ENCODE assay signal across 1 cellular context in the genomic region with DNA sequence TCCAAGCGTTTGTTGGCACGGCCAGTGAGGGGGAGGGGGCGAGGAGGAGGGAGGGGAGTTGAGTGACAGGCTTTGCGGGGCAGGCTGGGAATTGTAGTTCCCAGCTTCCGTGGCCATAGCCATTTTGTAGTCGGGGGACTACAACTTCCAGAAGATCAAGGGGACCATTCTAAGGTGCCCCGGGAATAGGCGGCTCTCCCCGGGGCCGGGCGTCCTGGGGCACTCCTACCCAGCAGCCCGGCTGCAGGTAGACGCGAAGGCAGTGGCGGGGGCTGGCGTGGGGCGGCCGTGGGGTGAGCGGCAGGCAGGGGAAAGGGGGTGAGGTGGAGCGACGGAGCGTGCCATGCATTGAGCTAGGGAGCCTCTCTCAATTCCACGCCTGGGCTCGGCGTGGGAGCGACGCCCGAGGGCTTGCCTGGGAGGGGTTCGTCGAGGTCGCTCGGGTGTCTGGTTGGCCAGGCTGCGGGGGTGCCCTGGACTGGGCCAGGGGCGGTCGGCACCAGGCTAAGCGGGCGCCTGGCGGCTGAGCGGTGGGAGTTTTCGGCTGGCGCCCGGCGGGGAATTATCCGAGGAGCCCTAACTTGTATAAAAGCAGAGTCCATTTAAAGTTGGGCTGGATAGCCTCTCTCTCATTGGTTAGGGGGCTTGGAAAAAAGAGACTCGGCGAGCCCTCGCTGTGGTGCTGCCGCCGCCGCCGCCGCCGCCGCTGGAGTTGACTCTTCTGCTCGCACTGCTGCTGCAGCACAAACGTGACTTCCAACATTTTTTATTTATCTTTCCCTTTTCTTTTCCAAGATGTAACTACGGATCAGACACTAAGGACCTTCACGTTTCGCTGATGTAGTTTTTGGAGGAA.
A peak's percentile ranks its signal among the peaks of the same experiment; 100 is the strongest.
TF ChIP-seq lines count a peak whose summit lies in the region.

A gene (plus strand): TSS at position 709 of the 856 bp plus-strand sequence. CDS start 471 bp downstream, outside the sequence.

TF ChIP-seq in K562, 482 proteins besides CTCF, POLR2A, EP300 and RAD21 (continued from another document and continues in another):
- TF ChIP-seq KLF10 (CRISPR knock-in tag; IDR thresholded peaks at IDR 0.05) (no peak), MYNN (IDR thresholded peaks at IDR 0.05) (0 out of 2 replicates have a peak, but pooled peaks have one; percentile 59), MYNN (CRISPR knock-in tag; IDR thresholded peaks at IDR 0.05) (no peak), NCOA2 (IDR thresholded peaks at IDR 0.05; ENCODE audit: partially characterized antibody in 2 of 2) (peak in 1 of 2 experiments; percentile 100), CXXC5 (CRISPR knock-in tag; IDR thresholded peaks at IDR 0.05) (peak; percentile 89), HDAC1 (IDR thresholded peaks at IDR 0.05) (peak in 1 of 2 experiments; percentile 75; a peak in 2 of 4 replicates), HEY1 (CRISPR knock-in tag; IDR thresholded peaks at IDR 0.05; ENCODE audit: borderline replicate concordance) (no peak), SMARCE1 (IDR thresholded peaks at IDR 0.05) (no peak), CREM (IDR thresholded peaks at IDR 0.05; ENCODE audit: low read depth) (peak; percentile 96), MEF2A (IDR thresholded peaks at IDR 0.05; ENCODE audit: control insufficient read depth, low read depth, low read length) (no peak), MAFK (IDR thresholded peaks at IDR 0.05; ENCODE audit: low read length) (no peak), RBFOX2 (IDR thresholded peaks at IDR 0.05; ENCODE audit: low read depth, low read length) (peak; percentile 84), ZNF197 (CRISPR knock-in tag; IDR thresholded peaks at IDR 0.05; ENCODE audit: low read depth) (peak; percentile 63; the same call in 1 of the 2 replicates), ZBTB17 (CRISPR knock-in tag; IDR thresholded peaks at IDR 0.05) (peak; percentile 79; the same call in 1 of the 2 replicates), WHSC1 (IDR thresholded peaks at IDR 0.05; ENCODE audit: low read length) (no peak), HNRNPK (IDR thresholded peaks at IDR 0.05; ENCODE audit: low read depth, low read length, poor library complexity, severe bottlenecking) (no peak), PRMT5 (CRISPR knock-in tag; IDR thresholded peaks at IDR 0.05) (no peak), NFRKB (IDR thresholded peaks at IDR 0.05; ENCODE audit: low read depth) (0 out of 2 replicates have a peak, but pooled peaks have one; percentile 12), ZBTB7A (IDR thresholded peaks at IDR 0.05; ENCODE audit: borderline replicate concordance, control insufficient read depth, low read depth, low read length) (peak; percentile 70), HIVEP1 (CRISPR knock-in tag; IDR thresholded peaks at IDR 0.05) (no peak), ZNF76 (CRISPR knock-in tag; IDR thresholded peaks at IDR 0.05; ENCODE audit: borderline replicate concordance) (no peak), ETV1 (tag; conservative IDR thresholded peaks at IDR 0.05; ENCODE audit: low read depth) (no peak; the same call in 1 of the 2 replicates), SAFB2 (IDR thresholded peaks at IDR 0.05; ENCODE audit: borderline replicate concordance, low read depth, low read length, severe bottlenecking) (no peak), TRIM28 (IDR thresholded peaks at IDR 0.05) (peak; percentile 22; the same call in 1 of the 2 replicates), HDAC8 (tag; IDR thresholded peaks at IDR 0.05) (no peak), U2AF2 (optimal IDR thresholded peaks at IDR 0.05; ENCODE audit: low read depth, low read length) (no peak), EHMT2 (IDR thresholded peaks at IDR 0.05) (peak; percentile 84), FOXK2 (conservative IDR thresholded peaks at IDR 0.05 in 1 of 2, IDR thresholded peaks at IDR 0.05 in 1 of 2; ENCODE audit: low read depth in 2 of 2) (peak; percentile 26 to 73; a peak in 2 of 4 replicates), NUFIP1 (IDR thresholded peaks at IDR 0.05; ENCODE audit: partially characterized antibody) (no peak), SMAD4 (CRISPR knock-in tag; conservative IDR thresholded peaks at IDR 0.05) (peak; percentile 88), NRF1 (conservative IDR thresholded peaks at IDR 0.05 in 1 of 2, IDR thresholded peaks at IDR 0.05 in 1 of 2) (peak; percentile 51 to 53; a peak in 2 of 4 replicates)
- TF ChIP-seq, protein P1, sequence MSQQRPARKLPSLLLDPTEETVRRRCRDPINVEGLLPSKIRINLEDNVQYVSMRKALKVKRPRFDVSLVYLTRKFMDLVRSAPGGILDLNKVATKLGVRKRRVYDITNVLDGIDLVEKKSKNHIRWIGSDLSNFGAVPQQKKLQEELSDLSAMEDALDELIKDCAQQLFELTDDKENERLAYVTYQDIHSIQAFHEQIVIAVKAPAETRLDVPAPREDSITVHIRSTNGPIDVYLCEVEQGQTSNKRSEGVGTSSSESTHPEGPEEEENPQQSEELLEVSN (IDR thresholded peaks at IDR 0.05; ENCODE audit: borderline replicate concordance in 1 of 2, extremely low read depth in 1 of 2, insufficient read depth in 1 of 2, insufficient read length in 1 of 2, low read depth in 1 of 2, low read length in 1 of 2, poor library complexity in 1 of 2, severe bottlenecking in 1 of 2), result peak in 1 of 2 experiments; percentile 66
- TF ChIP-seq, protein P2, sequence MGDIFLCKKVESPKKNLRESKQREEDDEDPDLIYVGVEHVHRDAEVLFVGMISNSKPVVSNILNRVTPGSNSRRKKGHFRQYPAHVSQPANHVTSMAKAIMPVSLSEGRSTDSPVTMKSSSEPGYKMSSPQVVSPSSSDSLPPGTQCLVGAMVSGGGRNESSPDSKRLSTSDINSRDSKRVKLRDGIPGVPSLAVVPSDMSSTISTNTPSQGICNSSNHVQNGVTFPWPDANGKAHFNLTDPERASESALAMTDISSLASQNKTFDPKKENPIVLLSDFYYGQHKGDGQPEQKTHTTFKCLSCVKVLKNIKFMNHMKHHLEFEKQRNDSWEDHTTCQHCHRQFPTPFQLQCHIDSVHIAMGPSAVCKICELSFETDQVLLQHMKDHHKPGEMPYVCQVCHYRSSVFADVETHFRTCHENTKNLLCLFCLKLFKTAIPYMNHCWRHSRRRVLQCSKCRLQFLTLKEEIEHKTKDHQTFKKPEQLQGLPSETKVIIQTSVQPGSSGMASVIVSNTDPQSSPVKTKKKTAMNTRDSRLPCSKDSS (IDR thresholded peaks at IDR 0.05; ENCODE audit: low read depth, partially characterized antibody), result no peak
- TF ChIP-seq, protein P3, sequence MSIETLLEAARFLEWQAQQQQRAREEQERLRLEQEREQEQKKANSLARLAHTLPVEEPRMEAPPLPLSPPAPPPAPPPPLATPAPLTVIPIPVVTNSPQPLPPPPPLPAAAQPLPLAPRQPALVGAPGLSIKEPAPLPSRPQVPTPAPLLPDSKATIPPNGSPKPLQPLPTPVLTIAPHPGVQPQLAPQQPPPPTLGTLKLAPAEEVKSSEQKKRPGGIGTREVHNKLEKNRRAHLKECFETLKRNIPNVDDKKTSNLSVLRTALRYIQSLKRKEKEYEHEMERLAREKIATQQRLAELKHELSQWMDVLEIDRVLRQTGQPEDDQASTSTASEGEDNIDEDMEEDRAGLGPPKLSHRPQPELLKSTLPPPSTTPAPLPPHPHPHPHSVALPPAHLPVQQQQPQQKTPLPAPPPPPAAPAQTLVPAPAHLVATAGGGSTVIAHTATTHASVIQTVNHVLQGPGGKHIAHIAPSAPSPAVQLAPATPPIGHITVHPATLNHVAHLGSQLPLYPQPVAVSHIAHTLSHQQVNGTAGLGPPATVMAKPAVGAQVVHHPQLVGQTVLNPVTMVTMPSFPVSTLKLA (conservative IDR thresholded peaks at IDR 0.05), result peak; percentile 97
- TF ChIP-seq, protein P4, sequence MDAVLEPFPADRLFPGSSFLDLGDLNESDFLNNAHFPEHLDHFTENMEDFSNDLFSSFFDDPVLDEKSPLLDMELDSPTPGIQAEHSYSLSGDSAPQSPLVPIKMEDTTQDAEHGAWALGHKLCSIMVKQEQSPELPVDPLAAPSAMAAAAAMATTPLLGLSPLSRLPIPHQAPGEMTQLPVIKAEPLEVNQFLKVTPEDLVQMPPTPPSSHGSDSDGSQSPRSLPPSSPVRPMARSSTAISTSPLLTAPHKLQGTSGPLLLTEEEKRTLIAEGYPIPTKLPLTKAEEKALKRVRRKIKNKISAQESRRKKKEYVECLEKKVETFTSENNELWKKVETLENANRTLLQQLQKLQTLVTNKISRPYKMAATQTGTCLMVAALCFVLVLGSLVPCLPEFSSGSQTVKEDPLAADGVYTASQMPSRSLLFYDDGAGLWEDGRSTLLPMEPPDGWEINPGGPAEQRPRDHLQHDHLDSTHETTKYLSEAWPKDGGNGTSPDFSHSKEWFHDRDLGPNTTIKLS (IDR thresholded peaks at IDR 0.05; ENCODE audit: borderline replicate concordance, low read depth), result peak; percentile 84
- TF ChIP-seq, protein P5, sequence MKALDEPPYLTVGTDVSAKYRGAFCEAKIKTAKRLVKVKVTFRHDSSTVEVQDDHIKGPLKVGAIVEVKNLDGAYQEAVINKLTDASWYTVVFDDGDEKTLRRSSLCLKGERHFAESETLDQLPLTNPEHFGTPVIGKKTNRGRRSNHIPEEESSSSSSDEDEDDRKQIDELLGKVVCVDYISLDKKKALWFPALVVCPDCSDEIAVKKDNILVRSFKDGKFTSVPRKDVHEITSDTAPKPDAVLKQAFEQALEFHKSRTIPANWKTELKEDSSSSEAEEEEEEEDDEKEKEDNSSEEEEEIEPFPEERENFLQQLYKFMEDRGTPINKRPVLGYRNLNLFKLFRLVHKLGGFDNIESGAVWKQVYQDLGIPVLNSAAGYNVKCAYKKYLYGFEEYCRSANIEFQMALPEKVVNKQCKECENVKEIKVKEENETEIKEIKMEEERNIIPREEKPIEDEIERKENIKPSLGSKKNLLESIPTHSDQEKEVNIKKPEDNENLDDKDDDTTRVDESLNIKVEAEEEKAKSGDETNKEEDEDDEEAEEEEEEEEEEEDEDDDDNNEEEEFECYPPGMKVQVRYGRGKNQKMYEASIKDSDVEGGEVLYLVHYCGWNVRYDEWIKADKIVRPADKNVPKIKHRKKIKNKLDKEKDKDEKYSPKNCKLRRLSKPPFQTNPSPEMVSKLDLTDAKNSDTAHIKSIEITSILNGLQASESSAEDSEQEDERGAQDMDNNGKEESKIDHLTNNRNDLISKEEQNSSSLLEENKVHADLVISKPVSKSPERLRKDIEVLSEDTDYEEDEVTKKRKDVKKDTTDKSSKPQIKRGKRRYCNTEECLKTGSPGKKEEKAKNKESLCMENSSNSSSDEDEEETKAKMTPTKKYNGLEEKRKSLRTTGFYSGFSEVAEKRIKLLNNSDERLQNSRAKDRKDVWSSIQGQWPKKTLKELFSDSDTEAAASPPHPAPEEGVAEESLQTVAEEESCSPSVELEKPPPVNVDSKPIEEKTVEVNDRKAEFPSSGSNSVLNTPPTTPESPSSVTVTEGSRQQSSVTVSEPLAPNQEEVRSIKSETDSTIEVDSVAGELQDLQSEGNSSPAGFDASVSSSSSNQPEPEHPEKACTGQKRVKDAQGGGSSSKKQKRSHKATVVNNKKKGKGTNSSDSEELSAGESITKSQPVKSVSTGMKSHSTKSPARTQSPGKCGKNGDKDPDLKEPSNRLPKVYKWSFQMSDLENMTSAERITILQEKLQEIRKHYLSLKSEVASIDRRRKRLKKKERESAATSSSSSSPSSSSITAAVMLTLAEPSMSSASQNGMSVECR (CRISPR knock-in tag; IDR thresholded peaks at IDR 0.05), result no peak; the same call in 1 of the 2 replicates
- TF ChIP-seq, protein P6, sequence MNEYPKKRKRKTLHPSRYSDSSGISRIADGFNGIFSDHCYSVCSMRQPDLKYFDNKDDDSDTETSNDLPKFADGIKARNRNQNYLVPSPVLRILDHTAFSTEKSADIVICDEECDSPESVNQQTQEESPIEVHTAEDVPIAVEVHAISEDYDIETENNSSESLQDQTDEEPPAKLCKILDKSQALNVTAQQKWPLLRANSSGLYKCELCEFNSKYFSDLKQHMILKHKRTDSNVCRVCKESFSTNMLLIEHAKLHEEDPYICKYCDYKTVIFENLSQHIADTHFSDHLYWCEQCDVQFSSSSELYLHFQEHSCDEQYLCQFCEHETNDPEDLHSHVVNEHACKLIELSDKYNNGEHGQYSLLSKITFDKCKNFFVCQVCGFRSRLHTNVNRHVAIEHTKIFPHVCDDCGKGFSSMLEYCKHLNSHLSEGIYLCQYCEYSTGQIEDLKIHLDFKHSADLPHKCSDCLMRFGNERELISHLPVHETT (CRISPR knock-in tag; conservative IDR thresholded peaks at IDR 0.05 in 1 of 2, IDR thresholded peaks at IDR 0.05 in 1 of 2), result peak in 1 of 2 experiments; percentile 46; a peak in 1 of 4 replicates
- TF ChIP-seq, protein P7, sequence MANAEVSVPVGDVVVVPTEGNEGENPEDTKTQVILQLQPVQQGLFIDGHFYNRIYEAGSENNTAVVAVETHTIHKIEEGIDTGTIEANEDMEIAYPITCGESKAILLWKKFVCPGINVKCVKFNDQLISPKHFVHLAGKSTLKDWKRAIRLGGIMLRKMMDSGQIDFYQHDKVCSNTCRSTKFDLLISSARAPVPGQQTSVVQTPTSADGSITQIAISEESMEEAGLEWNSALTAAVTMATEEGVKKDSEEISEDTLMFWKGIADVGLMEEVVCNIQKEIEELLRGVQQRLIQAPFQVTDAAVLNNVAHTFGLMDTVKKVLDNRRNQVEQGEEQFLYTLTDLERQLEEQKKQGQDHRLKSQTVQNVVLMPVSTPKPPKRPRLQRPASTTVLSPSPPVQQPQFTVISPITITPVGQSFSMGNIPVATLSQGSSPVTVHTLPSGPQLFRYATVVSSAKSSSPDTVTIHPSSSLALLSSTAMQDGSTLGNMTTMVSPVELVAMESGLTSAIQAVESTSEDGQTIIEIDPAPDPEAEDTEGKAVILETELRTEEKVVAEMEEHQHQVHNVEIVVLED (CRISPR knock-in tag; IDR thresholded peaks at IDR 0.05), result peak; percentile 50; the same call in 1 of the 2 replicates
- TF ChIP-seq, protein P8, sequence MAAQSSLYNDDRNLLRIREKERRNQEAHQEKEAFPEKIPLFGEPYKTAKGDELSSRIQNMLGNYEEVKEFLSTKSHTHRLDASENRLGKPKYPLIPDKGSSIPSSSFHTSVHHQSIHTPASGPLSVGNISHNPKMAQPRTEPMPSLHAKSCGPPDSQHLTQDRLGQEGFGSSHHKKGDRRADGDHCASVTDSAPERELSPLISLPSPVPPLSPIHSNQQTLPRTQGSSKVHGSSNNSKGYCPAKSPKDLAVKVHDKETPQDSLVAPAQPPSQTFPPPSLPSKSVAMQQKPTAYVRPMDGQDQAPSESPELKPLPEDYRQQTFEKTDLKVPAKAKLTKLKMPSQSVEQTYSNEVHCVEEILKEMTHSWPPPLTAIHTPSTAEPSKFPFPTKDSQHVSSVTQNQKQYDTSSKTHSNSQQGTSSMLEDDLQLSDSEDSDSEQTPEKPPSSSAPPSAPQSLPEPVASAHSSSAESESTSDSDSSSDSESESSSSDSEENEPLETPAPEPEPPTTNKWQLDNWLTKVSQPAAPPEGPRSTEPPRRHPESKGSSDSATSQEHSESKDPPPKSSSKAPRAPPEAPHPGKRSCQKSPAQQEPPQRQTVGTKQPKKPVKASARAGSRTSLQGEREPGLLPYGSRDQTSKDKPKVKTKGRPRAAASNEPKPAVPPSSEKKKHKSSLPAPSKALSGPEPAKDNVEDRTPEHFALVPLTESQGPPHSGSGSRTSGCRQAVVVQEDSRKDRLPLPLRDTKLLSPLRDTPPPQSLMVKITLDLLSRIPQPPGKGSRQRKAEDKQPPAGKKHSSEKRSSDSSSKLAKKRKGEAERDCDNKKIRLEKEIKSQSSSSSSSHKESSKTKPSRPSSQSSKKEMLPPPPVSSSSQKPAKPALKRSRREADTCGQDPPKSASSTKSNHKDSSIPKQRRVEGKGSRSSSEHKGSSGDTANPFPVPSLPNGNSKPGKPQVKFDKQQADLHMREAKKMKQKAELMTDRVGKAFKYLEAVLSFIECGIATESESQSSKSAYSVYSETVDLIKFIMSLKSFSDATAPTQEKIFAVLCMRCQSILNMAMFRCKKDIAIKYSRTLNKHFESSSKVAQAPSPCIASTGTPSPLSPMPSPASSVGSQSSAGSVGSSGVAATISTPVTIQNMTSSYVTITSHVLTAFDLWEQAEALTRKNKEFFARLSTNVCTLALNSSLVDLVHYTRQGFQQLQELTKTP (IDR thresholded peaks at IDR 0.05; ENCODE audit: low read depth in 1 of 2, partially characterized antibody in 2 of 2), result peak; percentile 70 to 93
